23 cellular contexts compared by ENCODE assay signal in genomic region chr17:4955091-4955490, GRCh38. TPM values are rescaled to one million over a fixed set of nuclear protein-coding genes. Genes with fewer than 3 reads are reported as not detected.
A peak's percentile ranks its signal among the peaks of the same experiment; 100 is the strongest.
DNase-seq lines count a peak whose midpoint lies in the region; ATAC-seq, FAIRE-seq and TF ChIP-seq lines count a peak whose summit lies in the region.
"Had no signal": no experiment of that assay in that cellular context is flagged by ENCODE, and none has a peak within 500 bp of the region (broad histone marks: within the 10 kb centered on the region; RNA-seq: fewer than 3 reads in every experiment).

No MANE protein-coding gene starts in this region.

- no peaks in the 10 kb centered on the region for H4K20me1 ChIP-seq in astrocyte (ENCODE audit: insufficient read depth, low read length)
- H4K20me1 ChIP-seq: BLaER1 treated with 17β-estradiol and CSF1 and Interleukin-3, amounts not matched to agents 10 nM and 100 nM had no signal

- FAIRE-seq in astrocyte (lab: Jason Lieb, UNC), result no peak
- FAIRE-seq: GM12891, GM18507, H1 had no signal

- no peak for TF ChIP-seq CTCF in HEK293 (tag by site-specific recombination; IDR thresholded peaks at IDR 0.05)
- no peak for TF ChIP-seq CTCF in astrocyte (IDR thresholded peaks at IDR 0.05; ENCODE audit: insufficient read depth, low read depth, low read length)
- TF ChIP-seq CTCF in gastrocnemius medialis (IDR thresholded peaks at IDR 0.05 in 4 of 5, conservative IDR thresholded peaks at IDR 0.05 in 1 of 5), result no peak
- no peak for TF ChIP-seq CTCF in CD4-positive, alpha-beta T cell (IDR thresholded peaks at IDR 0.05)

- CTCF ChIA-PET in HEK293 (lab: Yijun Ruan, JAX), result interaction anchor here (0.7 to 1.6 kb wide), 3 partner anchors 12 to 46 kb away, joined by 3 to 11 read pairs (median 9); partner anchors contain the start of gene SPAG7
- CTCF ChIA-PET in CD4-positive, alpha-beta T cell (lab: Charles Lee), result no interaction called here

- H3K36me3 ChIP-seq in HEK293 (ENCODE audit: control insufficient read depth in 2 of 2, insufficient read depth in 1 of 2, low read length in 2 of 2) (peaks cover 0 to 10% of the 10 kb centered on the region in 2 experiments; a peak in 1 of 3 replicates), astrocyte (ENCODE audit: insufficient read depth, low read length) (no peaks in the 10 kb centered on the region), gastrocnemius medialis (peaks cover 0 to 18% of the 10 kb centered on the region in 2 donors)
- H3K36me3 ChIP-seq: BE2C had no signal

- H3K4me3 Mint-ChIP-seq in astrocyte (ENCODE audit: unreplicated experiment), result peak overlapping the region; percentile 64
- no peak overlapping the region for H3K4me3 Mint-ChIP-seq in effector memory CD8-positive, alpha-beta T cell
- H3K4me3 Mint-ChIP-seq in CD4-positive, alpha-beta T cell, result no peak overlapping the region
- H3K4me3 Mint-ChIP-seq: CD14-positive monocyte; CD4-positive, alpha-beta memory T cell had no signal

- H3K4me2 ChIP-seq in astrocyte (ENCODE audit: low read length), result no peak overlapping the region
- H3K4me2 ChIP-seq: BLaER1 treated with 17β-estradiol and CSF1 and Interleukin-3, amounts not matched to agents 10 nM and 100 nM had no signal

- no peak overlapping the region for H2AFZ ChIP-seq in astrocyte (ENCODE audit: low read depth, low read length)
- H2AFZ ChIP-seq: GM23248 had no signal

- H3K9ac ChIP-seq in astrocyte (ENCODE audit: low read length), result no peak overlapping the region
- H3K9ac ChIP-seq: BLaER1 treated with 17β-estradiol and CSF1 and Interleukin-3, amounts not matched to agents 10 nM and 100 nM; GM23248 had no signal

- no peaks in the 10 kb centered on the region for H3K9me3 Mint-ChIP-seq in astrocyte (ENCODE audit: unreplicated experiment)
- no peaks in the 10 kb centered on the region for H3K9me3 Mint-ChIP-seq in effector memory CD8-positive, alpha-beta T cell
- no peaks in the 10 kb centered on the region for H3K9me3 Mint-ChIP-seq in CD4-positive, alpha-beta T cell
- H3K9me3 Mint-ChIP-seq: CD14-positive monocyte; CD4-positive, alpha-beta memory T cell had no signal

- peaks cover 8% of the 10 kb centered on the region for H3K4me1 ChIP-seq in HEK293 (ENCODE audit: control insufficient read depth, insufficient read depth, low read length)
- peaks cover 21% of the 10 kb centered on the region for H3K4me1 ChIP-seq in astrocyte (ENCODE audit: insufficient read depth, low read length)
- peaks cover 48 to 68% of the 10 kb centered on the region in 2 donors for H3K4me1 ChIP-seq in gastrocnemius medialis

- no peak overlapping the region for H3K27ac Mint-ChIP-seq in astrocyte (ENCODE audit: unreplicated experiment)
- no peak overlapping the region for H3K27ac Mint-ChIP-seq in effector memory CD8-positive, alpha-beta T cell
- no peak overlapping the region for H3K27ac Mint-ChIP-seq in CD4-positive, alpha-beta T cell

- in situ Hi-C loops in gastrocnemius medialis (cut with MboI; ENCODE audit: low sequenced_read_pairs in 4 of 4), result no loop called here

- no peaks in the 10 kb centered on the region for H3K79me2 ChIP-seq in astrocyte (ENCODE audit: insufficient read depth, low read length)

- peaks cover 17% of the 10 kb centered on the region for H3K36me3 Mint-ChIP-seq in astrocyte (ENCODE audit: low read depth, unreplicated experiment)
- H3K36me3 Mint-ChIP-seq in effector memory CD8-positive, alpha-beta T cell (ENCODE audit: insufficient read depth), result peaks cover 10% of the 10 kb centered on the region
- H3K36me3 Mint-ChIP-seq in CD4-positive, alpha-beta T cell (ENCODE audit: low read depth), result peaks cover 17% of the 10 kb centered on the region

- H3K9me3 ChIP-seq in HEK293 (ENCODE audit: control insufficient read depth, insufficient read depth, low read depth, low read length), result no peaks in the 10 kb centered on the region
- H3K9me3 ChIP-seq in astrocyte (ENCODE audit: insufficient read depth, low read depth, low read length), result no peaks in the 10 kb centered on the region
- H3K9me3 ChIP-seq in gastrocnemius medialis, result no peaks in the 10 kb centered on the region
- H3K9me3 ChIP-seq in CD4-positive, alpha-beta T cell (ENCODE audit: control insufficient read depth, low read length), result no peaks in the 10 kb centered on the region
- H3K9me3 ChIP-seq: BE2C; BLaER1 treated with 17β-estradiol and CSF1 and Interleukin-3, amounts not matched to agents 10 nM and 100 nM had no signal

- no peak overlapping the region for H3K4me3 ChIP-seq in HEK293 (ENCODE audit: low read depth, low read length)
- H3K4me3 ChIP-seq in astrocyte (ENCODE audit: insufficient read depth, low read depth, low read length), result no peak overlapping the region
- H3K4me3 ChIP-seq in gastrocnemius medialis, result no peak overlapping the region
- H3K4me3 ChIP-seq: BLaER1 treated with 17β-estradiol and CSF1 and Interleukin-3, amounts not matched to agents 10 nM and 100 nM; GM23248 had no signal

- intact Hi-C loops in gastrocnemius medialis (cut with DNase I; ENCODE audit: low total_unique reads), result no loop called here
- intact Hi-C loops in CD4-positive, alpha-beta T cell (cut with DNase I, micrococcal nuclease), result no loop called here

- no peak overlapping the region for H3K27ac ChIP-seq in HEK293 (ENCODE audit: extremely low read depth, low read depth, low read length)
- H3K27ac ChIP-seq in astrocyte (ENCODE audit: low read depth, low read length), result no peak overlapping the region
- H3K27ac ChIP-seq in gastrocnemius medialis, result peak overlapping the region; percentile 96 to 100 (median 98)
- no peak overlapping the region for H3K27ac ChIP-seq in CD4-positive, alpha-beta T cell (ENCODE audit: low read depth, low read length)
- H3K27ac ChIP-seq: BLaER1 treated with 17β-estradiol and CSF1 and Interleukin-3, amounts not matched to agents 10 nM and 100 nM; GM23248 had no signal

- POLR2A ChIA-PET in HEK293 (lab: Yijun Ruan, JAX), result interaction anchor here (0.6 to 17.9 kb wide), 7 partner anchors 8 to 1065 kb away, joined by 3 to 358 read pairs (median 3); partner anchors contain the start of genes ARRB2, INCA1, KIF1C and SPAG7
- POLR2A ChIA-PET in CD4-positive, alpha-beta T cell (lab: Charles Lee), result interaction anchor here (13.9 kb wide), 1 partner anchor 12 kb away, joined by 350 read pairs; the partner anchor contains the start of gene SPAG7

- H3K4me1 Mint-ChIP-seq in astrocyte (ENCODE audit: low read depth, unreplicated experiment), result peaks cover 28% of the 10 kb centered on the region
- H3K4me1 Mint-ChIP-seq in effector memory CD8-positive, alpha-beta T cell (ENCODE audit: low read depth in 2 of 2), result peaks cover 14 to 23% of the 10 kb centered on the region in 2 donors
- peaks cover 21% of the 10 kb centered on the region for H3K4me1 Mint-ChIP-seq in CD4-positive, alpha-beta T cell (ENCODE audit: low read depth)

- H3K27me3 ChIP-seq in astrocyte (ENCODE audit: insufficient read depth, low read length), result no peaks in the 10 kb centered on the region
- H3K27me3 ChIP-seq in gastrocnemius medialis, result no peaks in the 10 kb centered on the region
- no peaks in the 10 kb centered on the region for H3K27me3 ChIP-seq in CD4-positive, alpha-beta T cell (ENCODE audit: control insufficient read depth, insufficient read depth, low read length)
- H3K27me3 ChIP-seq: BE2C; BLaER1 treated with 17β-estradiol and CSF1 and Interleukin-3, amounts not matched to agents 10 nM and 100 nM had no signal

- TF ChIP-seq POLR2A in gastrocnemius medialis (IDR thresholded peaks at IDR 0.05), result no peak

- ATAC-seq in gastrocnemius medialis (no peak), GM21825 (IDR thresholded peaks at IDR 0.05; ENCODE audit: unreplicated experiment) (no peak)
- no peak for ATAC-seq in effector memory CD8-positive, alpha-beta T cell (replicated peaks)
- ATAC-seq in CD4-positive, alpha-beta T cell (ENCODE audit: poor library complexity), result no peak

- H3K27me3 Mint-ChIP-seq in astrocyte (ENCODE audit: low read depth, unreplicated experiment), result no peaks in the 10 kb centered on the region
- no peaks in the 10 kb centered on the region for H3K27me3 Mint-ChIP-seq in effector memory CD8-positive, alpha-beta T cell
- H3K27me3 Mint-ChIP-seq in CD4-positive, alpha-beta T cell, result no peaks in the 10 kb centered on the region
- H3K27me3 Mint-ChIP-seq: CD4-positive, alpha-beta memory T cell had no signal

- DNase-seq in astrocyte (ENCODE audit: low read depth) (no peak), gastrocnemius medialis (no peak)
- DNase-seq in effector memory CD8-positive, alpha-beta T cell, result no peak
- no peak for DNase-seq in CD4-positive, alpha-beta T cell
- DNase-seq: ACHN; AML-193; BE2C; Calu3; CD4-positive, alpha-beta memory T cell; COR-L47; DMS53; DMS79 treated with DMSO at 0.1 percent for 48 hours; GF-D8; GM23248; H7; HCEC 1CT had no signal

TF ChIP-seq in HEK293, 187 proteins besides CTCF, POLR2A, EP300 and RAD21 (continues in another document):
- TF ChIP-seq KLF16 (tag by site-specific recombination; IDR thresholded peaks at IDR 0.05) (no peak), ATF2 (tag by site-specific recombination; IDR thresholded peaks at IDR 0.05; ENCODE audit: low read depth) (no peak), GLIS1 (tag by site-specific recombination; IDR thresholded peaks at IDR 0.05) (peak; percentile 57), ZBTB20 (tag by site-specific recombination; IDR thresholded peaks at IDR 0.05) (no peak), ZNF677 (tag by site-specific recombination; IDR thresholded peaks at IDR 0.05) (no peak), GLIS2 (tag by site-specific recombination; IDR thresholded peaks at IDR 0.05) (0 out of 2 replicates have a peak, but pooled peaks have one; percentile 36)

RNA-seq across cellular contexts. Expression of gene ENO3, which starts 4.2 kb away (rescaled TPM):
- 12.7 and 20.4 TPM in 2 replicates for total RNA-seq in astrocyte
- 1,000 to 10,000 TPM; 1,434 to 5,473 (median 3,204) TPM for total RNA-seq in gastrocnemius medialis
- total RNA-seq in CD4-positive, alpha-beta T cell, result 10 to 100 TPM; 17.2 to 20.5 TPM

RNA-seq across cellular contexts. Expression of gene PFN1, which starts 6.8 kb away (rescaled TPM):
- total RNA-seq in astrocyte, result 1,246 and 1,346 TPM in 2 replicates
- 100 to 1,000 TPM; 304 to 750 (median 599) TPM for total RNA-seq in gastrocnemius medialis
- 100 to 1,000 TPM; 349 to 362 TPM for total RNA-seq in CD4-positive, alpha-beta T cell

RNA-seq across cellular contexts. Expression of gene SPAG7, which starts 12.5 kb away (rescaled TPM):
- total RNA-seq in astrocyte (57.2 and 60.9 TPM in 2 replicates), gastrocnemius medialis (100 to 1,000 TPM in 1 of 4 donors, 10 to 100 TPM in 3; 78.6 to 114 (median 91.0) TPM)
- 10 to 100 TPM; 30.2 to 30.9 TPM for total RNA-seq in CD4-positive, alpha-beta T cell

RNA-seq across cellular contexts. Expression of gene RNF167, which starts 15.0 kb away (rescaled TPM):
- 88.0 and 89.7 TPM in 2 replicates for total RNA-seq in astrocyte
- 10 to 100 TPM; 51.2 to 99.5 (median 75.2) TPM for total RNA-seq in gastrocnemius medialis
- total RNA-seq in CD4-positive, alpha-beta T cell, result 10 to 100 TPM; 59.3 to 62.8 TPM

RNA-seq across cellular contexts. Expression of gene SLC25A11, which starts 15.2 kb away (rescaled TPM):
- total RNA-seq in astrocyte, result 36.8 and 43.0 TPM in 2 replicates
- 100 to 1,000 TPM in 2 of 4 donors, 10 to 100 TPM in 2; 52.6 to 106 (median 81.7) TPM for total RNA-seq in gastrocnemius medialis
- 10 to 100 TPM; 20.8 to 21.9 TPM for total RNA-seq in CD4-positive, alpha-beta T cell

Comparison
In these comparisons a context has a peak if more than half of its experiments do, and no peak if none do; other contexts are left out.
1. H3K27ac ChIP-seq: peak in gastrocnemius medialis (4 of 4); none in HEK293 (single experiment), astrocyte (single experiment) and CD4-positive, alpha-beta T cell (single experiment).
2. RNA of gene ENO3, which starts 4.2 kb away (total RNA-seq): 1,434 to 5,473 TPM in gastrocnemius medialis; 17.2 to 20.5 TPM in CD4-positive, alpha-beta T cell and 12.7 to 20.4 TPM in astrocyte; every median in the first group is over 10 times any median in the second.